4 cellular contexts compared by ENCODE assay signal in genomic region chr19:12976109-12976508, GRCh38. TPM values are rescaled to one million over a fixed set of nuclear protein-coding genes. Genes with fewer than 3 reads are reported as not detected.
"Had no signal": no experiment of that assay in that cellular context is flagged by ENCODE, and none has a peak within 500 bp of the region (broad histone marks: within the 10 kb centered on the region; RNA-seq: fewer than 3 reads in every experiment).

No MANE protein-coding gene starts in this region.

RNA-seq across cellular contexts. Expression of gene DAND5, which starts 6.7 kb away (rescaled TPM):
- total RNA-seq: activated naive CD8-positive, alpha-beta T cell treated with anti-CD3 and anti-CD28 coated beads, Interleukin-2, amount 10 ng/mL, durations not matched to agents 7 days and 5 days; ascending aorta; body of pancreas; breast epithelium had no signal
